Comparison of ENCODE assay signal across 10 cellular contexts in genomic region chr13:30257433-30258099, GRCh38. TPM values are rescaled to one million over a fixed set of nuclear protein-coding genes. Genes with fewer than 3 reads are reported as not detected.
DNase-seq lines count a peak whose midpoint lies in the region; ATAC-seq, FAIRE-seq and TF ChIP-seq lines count a peak whose summit lies in the region.
"Had no signal": no experiment of that assay in that cellular context is flagged by ENCODE, and none has a peak within 500 bp of the region (broad histone marks: within the 10 kb centered on the region; RNA-seq: fewer than 3 reads in every experiment).

No MANE protein-coding gene starts in this region.

- intact Hi-C loops in GM12878 (cut with micrococcal nuclease; ENCODE audit: unreplicated experiment) (loop anchor here (10.0 kb wide), 1 partner anchor 297 kb away; no protein-coding TSS in a partner anchor), esophagus squamous epithelium (cut with DNase I) (no loop called here), upper lobe of right lung (cut with DNase I) (no loop called here)

- TF ChIP-seq EP300 in GM12878 (IDR thresholded peaks at IDR 0.05; ENCODE audit: borderline replicate concordance in 1 of 2, control insufficient read depth in 1 of 2, low read depth in 2 of 2, low read length in 2 of 2) = no peak

- H3K4me1 ChIP-seq in GM12878 (ENCODE audit: control insufficient read depth, insufficient read depth, low read length) = peaks cover 11% of the 10 kb centered on the region
- H3K4me1 ChIP-seq in esophagus squamous epithelium = no peaks in the 10 kb centered on the region
- no peaks in the 10 kb centered on the region for H3K4me1 ChIP-seq in upper lobe of right lung

- 63% methylated on average over 6 of the region's 6 CpGs for WGBS in GM12878 (ENCODE audit: insufficient coverage, insufficient replicate concordance, low lambda C conversion rate, missing lambda C conversion rate)
- 78 to 87% methylated on average over 6 of the region's 6 CpGs for WGBS in esophagus squamous epithelium, 2 donors

- no peaks in the 10 kb centered on the region for H3K36me3 ChIP-seq in GM12878 (ENCODE audit: control insufficient read depth in 2 of 2, insufficient read depth in 2 of 2, low read length in 1 of 2)
- peaks cover 0 to 9% (median 0%) of the 10 kb centered on the region in 3 donors for H3K36me3 ChIP-seq in esophagus squamous epithelium
- peaks cover 8% of the 10 kb centered on the region for H3K36me3 ChIP-seq in upper lobe of right lung

- H3K4me3 ChIP-seq in AG10803 (ENCODE audit: low read length) (no peak overlapping the region), GM12878 (no peak overlapping the region), esophagus squamous epithelium (no peak overlapping the region), upper lobe of right lung (no peak overlapping the region)

- H3K4me2 ChIP-seq in GM12878 (ENCODE audit: control insufficient read depth, insufficient read depth) = peak overlapping the region; percentile 10; the same call in 1 of the 2 replicates
- H3K4me2 ChIP-seq: KMS-11 had no signal

- POLR2A ChIA-PET in GM12878 (lab: Charles Lee) = interaction anchor here (0.6 kb wide), 1 partner anchor 158 kb away, joined by 3 read pairs; no protein-coding TSS in a partner anchor

- no peak for TF ChIP-seq CTCF in AG10803 (conservative IDR thresholded peaks at IDR 0.05; ENCODE audit: low read length)
- no peak for TF ChIP-seq CTCF in GM12878 (IDR thresholded peaks at IDR 0.05 in 2 of 3, conservative IDR thresholded peaks at IDR 0.05 in 1 of 3; ENCODE audit: control insufficient read depth in 2 of 3, extremely low read depth in 1 of 3, insufficient read depth in 1 of 3, low read depth in 3 of 3, low read length in 3 of 3)
- TF ChIP-seq CTCF in esophagus squamous epithelium (IDR thresholded peaks at IDR 0.05) = no peak
- TF ChIP-seq CTCF in upper lobe of right lung (IDR thresholded peaks at IDR 0.05) = no peak

- TF ChIP-seq POLR2A in GM12878 (IDR thresholded peaks at IDR 0.05; ENCODE audit: low read depth, low read length) (no peak), esophagus squamous epithelium (IDR thresholded peaks at IDR 0.05) (no peak)

- CTCF ChIA-PET in GM12878 (lab: Yijun Ruan, JAX) = interaction anchor here (0.7 to 1.4 kb wide), 3 partner anchors 49 to 78 kb away, joined by 3 to 4 read pairs (median 3); no protein-coding TSS in a partner anchor

- in situ Hi-C loops in GM12878 (cut with MboI) = no loop called here

- no peaks in the 10 kb centered on the region for H3K79me2 ChIP-seq in GM12878 (ENCODE audit: control insufficient read depth, insufficient read depth, low read length)

- BruUV-seq in GM12878 (replicated peaks; lab: Mats Ljungman, UMichigan) = no TSS peak

- FAIRE-seq in GM12878 (lab: Jason Lieb, UNC) = peak; percentile 27

- DNase-seq in AG10803 (ENCODE audit: low read depth) = peak; percentile 13
- no peak for DNase-seq in GM12878 (ENCODE audit: low read depth, low spot score)
- peak; percentile 86 for DNase-seq in left kidney (ENCODE audit: low read depth, low spot score)
- DNase-seq in NCI-H82 (lab: John Stamatoyannopoulos, UW) = no peak
- DNase-seq in ureter (ENCODE audit: low spot score) = no peak
- DNase-seq in esophagus squamous epithelium (lab: John Stamatoyannopoulos, UW) = no peak
- DNase-seq in upper lobe of right lung = no peak
- DNase-seq: CD4-positive, alpha-beta memory T cell had no signal

- no peak overlapping the region for H3K27ac ChIP-seq in GM12878 (ENCODE audit: control insufficient read depth, insufficient read depth)
- no peak overlapping the region for H3K27ac ChIP-seq in esophagus squamous epithelium
- H3K27ac ChIP-seq in upper lobe of right lung = no peak overlapping the region
- H3K27ac ChIP-seq: KMS-11 had no signal

- no peak overlapping the region for H3K9ac ChIP-seq in GM12878 (ENCODE audit: control insufficient read depth, insufficient read depth, low read length)
- H3K9ac ChIP-seq: KMS-11 had no signal

- RAD21 ChIA-PET in GM12878 (lab: Charles Lee; ENCODE audit: unreplicated experiment) = interaction anchor here (0.6 kb wide), 1 partner anchor 88 kb away, joined by 3 read pairs; no protein-coding TSS in a partner anchor

- TF ChIP-seq RAD21 in GM12878 (IDR thresholded peaks at IDR 0.05; ENCODE audit: insufficient read depth, low read depth, low read length) = no peak

- H3K27me3 ChIP-seq in GM12878 (replicated peaks in 1 of 2; ENCODE audit: control insufficient read depth in 2 of 2, insufficient read depth in 2 of 2, low read length in 1 of 2) (no peaks in the 10 kb centered on the region), esophagus squamous epithelium (no peaks in the 10 kb centered on the region), upper lobe of right lung (no peaks in the 10 kb centered on the region)

- H3K9me3 ChIP-seq in GM12878 (replicated peaks; ENCODE audit: control insufficient read depth, insufficient read depth, low read length) = no peaks in the 10 kb centered on the region
- no peaks in the 10 kb centered on the region for H3K9me3 ChIP-seq in esophagus squamous epithelium
- H3K9me3 ChIP-seq in upper lobe of right lung = no peaks in the 10 kb centered on the region

- no peaks in the 10 kb centered on the region for H4K20me1 ChIP-seq in GM12878 (ENCODE audit: control insufficient read depth, insufficient read depth)

- no peak overlapping the region for H2AFZ ChIP-seq in GM12878 (ENCODE audit: control insufficient read depth, low read depth, low read length)

- SMC1A ChIA-PET in GM12878 (lab: Charles Lee; ENCODE audit: uncharacterized antibody, unreplicated experiment) = interaction anchor here (2.6 kb wide), 1 partner anchor 10 kb away, joined by 6 read pairs; no protein-coding TSS in a partner anchor

- ATAC-seq in GM21786 (IDR thresholded peaks at IDR 0.05; ENCODE audit: unreplicated experiment) (peak; percentile 50), GM12878 (peak; percentile 55), upper lobe of right lung (no peak)

TF ChIP-seq in GM12878, 131 proteins besides CTCF, POLR2A, EP300 and RAD21:
- 0 out of 2 replicates have a peak, but pooled peaks have one; percentile 12 for TF ChIP-seq RUNX3 (IDR thresholded peaks at IDR 0.05; ENCODE audit: low read length)
- TF ChIP-seq CREB1 (IDR thresholded peaks at IDR 0.05; ENCODE audit: low read depth) = no peak
- TF ChIP-seq USF2 (IDR thresholded peaks at IDR 0.05; ENCODE audit: borderline replicate concordance, low read depth, low read length) = no peak
- 0 out of 2 replicates have a peak, but pooled peaks have one; percentile 40 for TF ChIP-seq YY1 (IDR thresholded peaks at IDR 0.05; ENCODE audit: low read depth, low read length)

RNA-seq across cellular contexts. Expression of gene KATNAL1, which starts 49.8 kb away (rescaled TPM):
- total RNA-seq in GM12878 (2013; cell fraction: nucleolus; rRNA removed) = 68.9 and 77.5 TPM in 2 replicates
- 7.2 and 7.8 TPM in 2 replicates for total RNA-seq in GM12878 (2014; rRNA removed)
- total RNA-seq in GM12878 (2014; rRNA removed; fragmentation: Illumina TruSeq; extraction: Trizol) = 15.2 and 16.4 TPM in 2 replicates
- 14.8 and 18.8 TPM in 2 replicates for total RNA-seq in GM12878 (2021)
- polyA plus RNA-seq in GM12878 (2011; ENCODE audit: low read depth) = 3.2 TPM
- 6.5 and 11.8 TPM in 2 replicates for polyA plus RNA-seq in GM12878 (2011; rRNA removed)
- 2.5 and 2.6 TPM in 2 replicates for polyA plus RNA-seq in GM12878 (2011; cell fraction: cytosol; rRNA removed)
- 3.3 and 4.0 TPM in 2 replicates for polyA plus RNA-seq in GM12878 (2011; cell fraction: nucleus; rRNA removed)
- 4.5 and 5.6 TPM in 2 replicates for polyA plus RNA-seq in GM12878 (2012)
- polyA plus RNA-seq in GM12878 (2014; fragmentation: Illumina TruSeq; extraction: Trizol) = 13.5 and 18.4 TPM in 2 replicates
- 1 to 10 TPM; 9.4 to 9.8 TPM for polyA plus RNA-seq in GM12878 (2014; fragmentation: Nextera tagmentation; extraction: Ambion mirVana)
- polyA plus RNA-seq in GM12878 (2014; rRNA removed) = 5.9 and 6.6 TPM in 2 replicates
- 10 to 100 TPM; 16.7 to 18.7 TPM for polyA plus RNA-seq in GM12878 (2016; fragmentation: Nextera tagmentation; extraction: Ambion mirVana)
- 8.1 and 10.2 TPM in 2 replicates for polyA minus RNA-seq in GM12878 (2011; rRNA and poly(A)+ RNA removed)
- polyA minus RNA-seq in GM12878 (2011; cell fraction: cytosol; rRNA and poly(A)+ RNA removed) = 1.5 and 2.4 TPM in 2 replicates
- polyA minus RNA-seq in GM12878 (2011; cell fraction: nucleus; rRNA and poly(A)+ RNA removed) = 4.7 and 9.1 TPM in 2 replicates
- total RNA-seq in ureter = 18.8 TPM
- total RNA-seq in esophagus squamous epithelium = 10 to 100 TPM in 1 of 4 donors, 1 to 10 TPM in 3; 1.4 to 13.4 (median 6.2) TPM
- 17.5 TPM for total RNA-seq in upper lobe of right lung

Comparison
In these comparisons a context has a peak if more than half of its experiments do, and no peak if none do; other contexts are left out.
1. DNase-seq: peak in AG10803 (single experiment) and left kidney (single experiment); none in GM12878 (single experiment), NCI-H82 (single experiment), ureter (single experiment), esophagus squamous epithelium (single experiment) and upper lobe of right lung (single experiment).